8 cellular contexts compared by ENCODE assay signal in genomic region chr11:560305-561147, GRCh38. TPM values are rescaled to one million over a fixed set of nuclear protein-coding genes. Genes with fewer than 3 reads are reported as not detected.
DNase-seq lines count a peak whose midpoint lies in the region; ATAC-seq and TF ChIP-seq lines count a peak whose summit lies in the region.

TSS of gene LMNTD2 (minus strand) at chr11:560738. CDS start at chr11:560716, 22 bp downstream.
TSS of gene RASSF7 (plus strand) at chr11:560970. CDS start at chr11:561769, 799 bp downstream.

- DNase-seq in AG08395 (ENCODE audit: low spot score), result peak; percentile 99
- peak; percentile 96 for DNase-seq in NCI-H345 (lab: John Stamatoyannopoulos, UW)
- DNase-seq in activated CD4-positive, alpha-beta T cell treated with anti-CD3 and anti-CD28 coated beads for 1 hour, result peak; percentile 96
- DNase-seq in chondrocyte (ENCODE audit: low spot score), result no peak
- peak; percentile 92 to 96 for DNase-seq in left colon
- peak; percentile 88 to 96 (median 94) for DNase-seq in stimulated activated CD4-positive, alpha-beta T cell treated with anti-CD3 and anti-CD28 coated beads, Interleukin-1b, Interleukin-23, amount 100 ng/mL, for 24 hours (ENCODE audit: low read depth in 4 of 4, low spot score in 1 of 4)

- peak within 1 kb of the TSS; percentile 85 for H3K4me3 Mint-ChIP-seq in chondrocyte (ENCODE audit: unreplicated experiment)

- no peaks in the 10 kb centered on the region for H3K36me3 Mint-ChIP-seq in chondrocyte (ENCODE audit: low read depth)

- H3K27me3 Mint-ChIP-seq in chondrocyte (ENCODE audit: low read depth), result peaks cover 8% of the 10 kb centered on the region

- no peak within 1 kb of the TSS for H3K27ac Mint-ChIP-seq in chondrocyte (ENCODE audit: unreplicated experiment)

- intact Hi-C loops in left colon (cut with DNase I, micrococcal nuclease), result no loop called here

- H3K4me1 Mint-ChIP-seq in chondrocyte (ENCODE audit: low read depth), result peaks cover 12% of the 10 kb centered on the region

- H3K9me3 Mint-ChIP-seq in chondrocyte (ENCODE audit: low read depth), result no peaks in the 10 kb centered on the region

- TF ChIP-seq CTCF in chondrocyte (IDR thresholded peaks at IDR 0.05), result no peak

- ATAC-seq in GM18909 (IDR thresholded peaks at IDR 0.05; ENCODE audit: poor library complexity, unreplicated experiment) (peak; percentile 75), HG03139 (IDR thresholded peaks at IDR 0.05; ENCODE audit: unreplicated experiment) (peak; percentile 66), left colon (peak; percentile 74)

RNA-seq across cellular contexts. Expression of gene LMNTD2, which starts in this region (rescaled TPM):
- 3.8 to 6.1 TPM (median 5.5 TPM) in 3 replicates for total RNA-seq in chondrocyte
- 10 to 100 TPM; 13.6 to 15.3 TPM for total RNA-seq in left colon

RNA-seq across cellular contexts. Expression of gene RASSF7, which starts in this region (rescaled TPM):
- total RNA-seq in chondrocyte (20.0 to 31.3 TPM (median 28.7 TPM) in 3 replicates), left colon (100 to 1,000 TPM in 1 of 2 donors, 10 to 100 TPM in 1; 90.9 to 117 TPM)
